In genomic region chr22:23246982-23247766, GRCh38 we compare ENCODE assay signal across 15 cellular contexts.
DNase-seq lines count a peak whose midpoint lies in the region; ATAC-seq and TF ChIP-seq lines count a peak whose summit lies in the region.
"Had no signal": no experiment of that assay in that cellular context is flagged by ENCODE, and none has a peak within 500 bp of the region (broad histone marks: within the 10 kb centered on the region; RNA-seq: fewer than 3 reads in every experiment).

No MANE protein-coding gene starts in this region.

- H3K4me3 Mint-ChIP-seq in natural killer cell = peak overlapping the region; percentile 25
- H3K4me3 Mint-ChIP-seq: activated T-cell treated with anti-CD3 and anti-CD28 coated beads, Interleukin-2, amount 50 U/mL, for 72 hours had no signal

- no peak for TF ChIP-seq CTCF in natural killer cell (IDR thresholded peaks at IDR 0.05)

- H3K4me3 ChIP-seq in SJSA1 = no peak overlapping the region
- H3K4me3 ChIP-seq: K562, pancreas, testis had no signal

- H3K36me3 ChIP-seq in SJSA1 = peaks cover 10% of the 10 kb centered on the region; the same call in 1 of the 2 replicates
- H3K36me3 ChIP-seq: pancreas had no signal

- H3K27ac Mint-ChIP-seq in natural killer cell = peak overlapping the region; percentile 74 to 79

- no peaks in the 10 kb centered on the region for H3K9me3 ChIP-seq in SJSA1 (replicated peaks)
- H3K9me3 ChIP-seq: pancreas, testis had no signal

- no peaks in the 10 kb centered on the region for H3K9me3 Mint-ChIP-seq in natural killer cell
- H3K9me3 Mint-ChIP-seq: activated T-cell treated with anti-CD3 and anti-CD28 coated beads, Interleukin-2, amount 50 U/mL, for 72 hours had no signal

- DNase-seq in NCI-H1417 (lab: John Stamatoyannopoulos, UW) = peak in 2 of 3 experiments; percentile 14 to 60
- DNase-seq in NCI-H1417 treated with DMSO at 0.1 percent for 48 hours (lab: John Stamatoyannopoulos, UW) = no peak
- peak; percentile 19 for DNase-seq in NCI-H1092 (lab: John Stamatoyannopoulos, UW)
- peak; percentile 47 to 63 for DNase-seq in SJSA1 (ENCODE audit: low read depth in 1 of 2, low spot score in 2 of 2)
- no peak for DNase-seq in natural killer cell
- no peak for DNase-seq in NCI-H2227 treated with DMSO at 0.1 percent for 48 hours (lab: John Stamatoyannopoulos, UW)
- DNase-seq: activated T-cell treated with anti-CD3 and anti-CD28 coated beads, Interleukin-2, amount 50 U/mL, for 72 hours; NCI-H1694; pancreas; stimulated activated CD4-positive, alpha-beta T cell treated with anti-CD3 and anti-CD28 coated beads, Interleukin-12 subunit alpha, Interleukin-12 subunit beta, amount 100 ng/mL, for 4 hours; testis had no signal

- no peaks in the 10 kb centered on the region for H3K36me3 Mint-ChIP-seq in natural killer cell

- peaks cover 72% of the 10 kb centered on the region for H3K4me1 ChIP-seq in SJSA1 (replicated peaks)
- H3K4me1 ChIP-seq: testis had no signal

- no peaks in the 10 kb centered on the region for H3K27me3 Mint-ChIP-seq in natural killer cell (ENCODE audit: low read depth in 2 of 2)

- H3K4me1 Mint-ChIP-seq in natural killer cell = peaks cover 76 to 82% of the 10 kb centered on the region in 2 donors

- no peak overlapping the region for H3K27ac ChIP-seq in SJSA1
- H3K27ac ChIP-seq: testis had no signal

- H3K27me3 ChIP-seq in SJSA1 (replicated peaks) = no peaks in the 10 kb centered on the region
- H3K27me3 ChIP-seq: pancreas, testis had no signal

- ATAC-seq in natural killer cell = no peak
- ATAC-seq in HG03139 (IDR thresholded peaks at IDR 0.05; ENCODE audit: unreplicated experiment) = no peak
- no peak for ATAC-seq in GM21619 (IDR thresholded peaks at IDR 0.05; ENCODE audit: unreplicated experiment)
- ATAC-seq: activated CD4-positive, CD25-positive, alpha-beta regulatory T cell treated with anti-CD3 and anti-CD28 coated beads, Interleukin-2, amount 50 U/mL, for 24 hours; activated T-cell treated with anti-CD3 and anti-CD28 coated beads, Interleukin-2, amount 50 U/mL, for 72 hours; K562 had no signal

- intact Hi-C loops in natural killer cell (cut with micrococcal nuclease) = no loop called here

Comparison
In these comparisons a context has a peak if more than half of its experiments do, and no peak if none do; other contexts are left out.
1. DNase-seq: peak in NCI-H1417 (2 of 3), NCI-H1092 (single experiment) and SJSA1 (2 of 2); none in NCI-H1417 treated with DMSO at 0.1 percent for 48 hours (single experiment), natural killer cell (single experiment) and NCI-H2227 treated with DMSO at 0.1 percent for 48 hours (single experiment).